Comparison of ENCODE assay signal across 9 cellular contexts in genomic region chr14:68507544-68508081, GRCh38.
A peak's percentile ranks its signal among the peaks of the same experiment; 100 is the strongest.
DNase-seq lines count a peak whose midpoint lies in the region; ATAC-seq and TF ChIP-seq lines count a peak whose summit lies in the region.
"Had no signal": no experiment of that assay in that cellular context is flagged by ENCODE, and none has a peak within 500 bp of the region (broad histone marks: within the 10 kb centered on the region; RNA-seq: fewer than 3 reads in every experiment).

No MANE protein-coding gene starts in this region.

- peaks cover 67% of the 10 kb centered on the region for H3K4me1 Mint-ChIP-seq in HFFc6 (ENCODE audit: low read depth)
- peaks cover 25% of the 10 kb centered on the region for H3K4me1 Mint-ChIP-seq in T-helper 1 cell treated with Interleukin-12 subunit alpha and Interleukin-12 subunit beta and Interleukin-4 antibody, amounts not matched to agents 30 μg/mL and 1 μg/mL, for 36 hours (ENCODE audit: low read depth)
- H3K4me1 Mint-ChIP-seq in stimulated activated memory B cell treated with anti-CD40 and anti-IgM and Interleukin-4, amounts not matched to agents 10 μg/mL and 1 μg/mL and 100 μg/mL, for 72 hours: peaks cover 67% of the 10 kb centered on the region

- H3K4me1 ChIP-seq in GM23248 (ENCODE audit: insufficient read depth): peaks cover 48% of the 10 kb centered on the region
- H3K4me1 ChIP-seq: right lobe of liver had no signal

- H3K27ac ChIP-seq in epithelial cell of prostate (peak overlapping the region; percentile 98), GM23248 (no peak overlapping the region)
- H3K27ac ChIP-seq: right lobe of liver had no signal

- H3K36me3 ChIP-seq in GM23248 (ENCODE audit: low read depth): no peaks in the 10 kb centered on the region
- H3K36me3 ChIP-seq: right lobe of liver had no signal

- H3K4me2 ChIP-seq in GM23248 (ENCODE audit: unreplicated experiment): no peak overlapping the region

- DNase-seq in HFFc6 (no peak), epithelial cell of prostate (ENCODE audit: low read depth, low spot score) (no peak), GM23248 (no peak), 8988T (no peak), occipital lobe (lab: John Stamatoyannopoulos, UW) (no peak)
- DNase-seq: kidney had no signal

- no peaks in the 10 kb centered on the region for H4K20me1 ChIP-seq in GM23248 (ENCODE audit: insufficient read depth)

- H2AFZ ChIP-seq in GM23248: no peak overlapping the region

- no peaks in the 10 kb centered on the region for H3K27me3 ChIP-seq in GM23248 (replicated peaks; ENCODE audit: insufficient read depth)
- H3K27me3 ChIP-seq: right lobe of liver had no signal

- H3K9ac ChIP-seq in GM23248: no peak overlapping the region

- no peak for ATAC-seq in stimulated activated memory B cell treated with anti-CD40 and anti-IgM and Interleukin-4, amounts not matched to agents 10 μg/mL and 1 μg/mL and 100 μg/mL, for 72 hours

- in situ Hi-C loops in GM23248 (cut with MboI): no loop called here

- no peaks in the 10 kb centered on the region for H3K27me3 Mint-ChIP-seq in HFFc6 (ENCODE audit: insufficient read depth)
- H3K27me3 Mint-ChIP-seq in T-helper 1 cell treated with Interleukin-12 subunit alpha and Interleukin-12 subunit beta and Interleukin-4 antibody, amounts not matched to agents 30 μg/mL and 1 μg/mL, for 36 hours (ENCODE audit: low read depth): no peaks in the 10 kb centered on the region
- no peaks in the 10 kb centered on the region for H3K27me3 Mint-ChIP-seq in stimulated activated memory B cell treated with anti-CD40 and anti-IgM and Interleukin-4, amounts not matched to agents 10 μg/mL and 1 μg/mL and 100 μg/mL, for 72 hours

- no peaks in the 10 kb centered on the region for H3K9me3 Mint-ChIP-seq in HFFc6
- H3K9me3 Mint-ChIP-seq in T-helper 1 cell treated with Interleukin-12 subunit alpha and Interleukin-12 subunit beta and Interleukin-4 antibody, amounts not matched to agents 30 μg/mL and 1 μg/mL, for 36 hours: no peaks in the 10 kb centered on the region
- H3K9me3 Mint-ChIP-seq in stimulated activated memory B cell treated with anti-CD40 and anti-IgM and Interleukin-4, amounts not matched to agents 10 μg/mL and 1 μg/mL and 100 μg/mL, for 72 hours: no peaks in the 10 kb centered on the region

- WGBS in GM23248 (ENCODE audit: low coverage in 1 of 2, low lambda C conversion rate in 2 of 2, missing lambda C conversion rate in 2 of 2), 2 experiments: 85 to 91% methylated on average over 10 of the region's 10 CpGs

- H3F3A ChIP-seq in GM23248 (ENCODE audit: insufficient read depth): peaks cover 46% of the 10 kb centered on the region

- H3K36me3 Mint-ChIP-seq in HFFc6 (ENCODE audit: low read depth): no peaks in the 10 kb centered on the region; the same call in 1 of the 2 replicates
- H3K36me3 Mint-ChIP-seq in T-helper 1 cell treated with Interleukin-12 subunit alpha and Interleukin-12 subunit beta and Interleukin-4 antibody, amounts not matched to agents 30 μg/mL and 1 μg/mL, for 36 hours (ENCODE audit: low read depth): no peaks in the 10 kb centered on the region
- H3K36me3 Mint-ChIP-seq in stimulated activated memory B cell treated with anti-CD40 and anti-IgM and Interleukin-4, amounts not matched to agents 10 μg/mL and 1 μg/mL and 100 μg/mL, for 72 hours: no peaks in the 10 kb centered on the region

- TF ChIP-seq CTCF in HFFc6 (IDR thresholded peaks at IDR 0.05): no peak

- H3K4me3 ChIP-seq in GM23248: no peak overlapping the region
- H3K4me3 ChIP-seq: right lobe of liver had no signal

- no peaks in the 10 kb centered on the region for H3K9me3 ChIP-seq in GM23248 (ENCODE audit: low read depth)
- H3K9me3 ChIP-seq: right lobe of liver had no signal

- no peak overlapping the region for H3K4me3 Mint-ChIP-seq in HFFc6
- H3K4me3 Mint-ChIP-seq in T-helper 1 cell treated with Interleukin-12 subunit alpha and Interleukin-12 subunit beta and Interleukin-4 antibody, amounts not matched to agents 30 μg/mL and 1 μg/mL, for 36 hours: no peak overlapping the region
- no peak overlapping the region for H3K4me3 Mint-ChIP-seq in stimulated activated memory B cell treated with anti-CD40 and anti-IgM and Interleukin-4, amounts not matched to agents 10 μg/mL and 1 μg/mL and 100 μg/mL, for 72 hours

- H3K9me2 ChIP-seq in GM23248 (ENCODE audit: insufficient read depth): no peaks in the 10 kb centered on the region

- peak overlapping the region; percentile 87; the same call in 1 of the 2 replicates for H3K27ac Mint-ChIP-seq in HFFc6
- peak overlapping the region; percentile 64 for H3K27ac Mint-ChIP-seq in T-helper 1 cell treated with Interleukin-12 subunit alpha and Interleukin-12 subunit beta and Interleukin-4 antibody, amounts not matched to agents 30 μg/mL and 1 μg/mL, for 36 hours
- peak overlapping the region; percentile 79 for H3K27ac Mint-ChIP-seq in stimulated activated memory B cell treated with anti-CD40 and anti-IgM and Interleukin-4, amounts not matched to agents 10 μg/mL and 1 μg/mL and 100 μg/mL, for 72 hours

- H3K79me2 ChIP-seq in GM23248 (ENCODE audit: insufficient read depth): no peaks in the 10 kb centered on the region
